8 cellular contexts compared by ENCODE assay signal in genomic region chr13:45339867-45340266, GRCh38. TPM values are rescaled to one million over a fixed set of nuclear protein-coding genes. Genes with fewer than 3 reads are reported as not detected.
DNase-seq lines count a peak whose midpoint lies in the region; ATAC-seq and TF ChIP-seq lines count a peak whose summit lies in the region.

No MANE protein-coding gene starts in this region.

- ATAC-seq in heart right ventricle (no peak), left ventricle myocardium superior (no peak)

- DNase-seq in heart right ventricle (no peak), left ventricle myocardium superior (no peak), MCF 10A (ENCODE audit: unreplicated experiment) (no peak), iPS-NIHi7 (ENCODE audit: extremely low spot score) (no peak), COLO668 (lab: John Stamatoyannopoulos, UW; ENCODE audit: unreplicated experiment) (no peak), SW480 (ENCODE audit: low spot score) (no peak)

- H3K36me3 ChIP-seq in heart right ventricle = peaks cover 0 to 64% (median 43%) of the 10 kb centered on the region in 9 donors
- peaks cover 21% of the 10 kb centered on the region for H3K36me3 ChIP-seq in mucosa of stomach (ENCODE audit: control insufficient read depth, insufficient read depth, low read length)
- peaks cover 5% of the 10 kb centered on the region for H3K36me3 ChIP-seq in urinary bladder (ENCODE audit: insufficient read depth)

- H3K9me3 ChIP-seq in heart right ventricle = no peaks in the 10 kb centered on the region
- no peaks in the 10 kb centered on the region for H3K9me3 ChIP-seq in mucosa of stomach (ENCODE audit: control insufficient read depth, low read length)

- H3K27me3 ChIP-seq in heart right ventricle (no peaks in the 10 kb centered on the region), mucosa of stomach (ENCODE audit: control insufficient read depth, insufficient read depth, low read length) (no peaks in the 10 kb centered on the region)

- 9 to 19% methylated on average over 11 of the region's 11 CpGs for WGBS in heart right ventricle, 2 donors
- WGBS in urinary bladder = 10% methylated on average over 11 of the region's 11 CpGs

- TF ChIP-seq CTCF in heart right ventricle (IDR thresholded peaks at IDR 0.05) (no peak), MCF 10A (IDR thresholded peaks at IDR 0.05; ENCODE audit: unreplicated experiment) (no peak)

- H3K4me3 ChIP-seq in heart right ventricle (peak overlapping the region; percentile 75 to 99 (median 95)), mucosa of stomach (ENCODE audit: low read length) (peak overlapping the region; percentile 81), urinary bladder (ENCODE audit: low read depth, low read length) (peak overlapping the region; percentile 72)

- POLR2A ChIA-PET in MCF 10A (lab: Yijun Ruan, JAX) = interaction anchor here (0.7 to 5.2 kb wide), 25 partner anchors 9 to 1256 kb away, joined by 3 to 104 read pairs (median 6); partner anchors contain the start of genes COG3, GTF2F2 and SLC25A30

- peak overlapping the region; percentile 95 for H3K27ac Mint-ChIP-seq in MCF 10A (ENCODE audit: low read depth, unreplicated experiment)

- no peaks in the 10 kb centered on the region for H3K9me3 Mint-ChIP-seq in MCF 10A (ENCODE audit: unreplicated experiment)

- peak overlapping the region; percentile 99 for H3K9ac ChIP-seq in mucosa of stomach (ENCODE audit: low read length)

- H3K27ac ChIP-seq in heart right ventricle (peak overlapping the region in 9 of 10 donors; percentile 100), urinary bladder (ENCODE audit: low read depth) (no peak overlapping the region)

- no TSS peak for BruUV-seq in MCF 10A (replicated peaks; lab: Mats Ljungman, UMichigan)

- no peaks in the 10 kb centered on the region for H3K27me3 Mint-ChIP-seq in MCF 10A (ENCODE audit: insufficient read depth, unreplicated experiment)

- peak overlapping the region; percentile 89 for H3K4me3 Mint-ChIP-seq in MCF 10A (ENCODE audit: unreplicated experiment)

- H3K4me1 ChIP-seq in heart right ventricle = peaks cover 20 to 65% (median 62%) of the 10 kb centered on the region in 9 donors
- peaks cover 17% of the 10 kb centered on the region for H3K4me1 ChIP-seq in mucosa of stomach (ENCODE audit: control insufficient read depth, insufficient read depth, low read length)
- H3K4me1 ChIP-seq in urinary bladder (ENCODE audit: insufficient read depth) = no peaks in the 10 kb centered on the region

- peaks cover 82% of the 10 kb centered on the region for H3K36me3 Mint-ChIP-seq in MCF 10A (ENCODE audit: insufficient read depth, unreplicated experiment)

- H3K4me1 Mint-ChIP-seq in MCF 10A (ENCODE audit: insufficient read depth, unreplicated experiment) = peaks cover 40% of the 10 kb centered on the region

- intact Hi-C loops in heart right ventricle (cut with DNase I) = loop anchor here in 1 of 10 donors (5.0 to 10.0 kb wide), 2 partner anchors 57 to 125 kb away; partner anchors contain the start of gene COG3
- intact Hi-C loops in left ventricle myocardium superior (cut with micrococcal nuclease) = no loop called here
- intact Hi-C loops in MCF 10A (cut with micrococcal nuclease) = no loop called here

- CTCF ChIA-PET in MCF 10A (lab: Yijun Ruan, JAX) = interaction anchor here (1.1 to 1.9 kb wide), 2 partner anchors 31 to 55 kb away, joined by 4 to 11 read pairs; no protein-coding TSS in a partner anchor

RNA-seq across cellular contexts. Expression of gene TPT1, which starts 1.1 kb away (rescaled TPM):
- total RNA-seq in heart right ventricle (1,000 to 10,000 TPM; 3,297 to 4,965 (median 3,717) TPM), left ventricle myocardium superior (4,849 TPM), MCF 10A (2022) (4,896 and 5,827 TPM in 2 replicates), urinary bladder (4,976 TPM)
- polyA plus RNA-seq in heart right ventricle (1,000 to 10,000 TPM; 5,417 to 6,104 TPM), urinary bladder (5,644 TPM)
